ENCODE assay signal across 1 cellular context in genomic region chr1:168110896-168111545, GRCh38.
TF ChIP-seq lines count a peak whose summit lies in the region.

No MANE protein-coding gene starts in this region.

TF ChIP-seq in HCT116, 20 proteins besides CTCF, POLR2A, EP300 and RAD21 (continued from another document):
- TF ChIP-seq REST (IDR thresholded peaks at IDR 0.05; ENCODE audit: low read depth) = no peak
- no peak for TF ChIP-seq MAX (IDR thresholded peaks at IDR 0.05)
